Comparison of ENCODE assay signal across 2 cellular contexts in the genomic region with DNA sequence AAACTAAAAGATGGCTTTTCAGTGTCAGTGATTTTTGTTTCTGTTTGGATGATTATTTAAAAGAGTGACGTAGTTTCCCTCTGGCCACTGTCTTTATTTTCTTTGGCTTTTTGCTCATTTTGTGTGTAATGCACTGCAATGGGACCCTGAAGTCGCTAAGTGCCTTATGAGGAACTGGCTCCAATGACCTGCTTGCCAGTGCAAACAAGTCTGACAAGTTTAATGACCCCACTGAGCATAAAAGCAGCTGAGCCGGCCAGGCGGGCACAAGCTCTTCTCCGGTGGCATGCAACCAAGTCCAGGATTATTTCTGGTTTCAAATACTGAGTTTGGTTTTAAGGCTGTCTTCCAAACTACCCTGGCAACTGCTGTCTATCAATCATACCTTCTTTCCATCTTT.
TF ChIP-seq lines count a peak whose summit lies in the region.

No MANE protein-coding gene starts in this region.

TF ChIP-seq in liver, 16 proteins besides CTCF, POLR2A, EP300 and RAD21:
- TF ChIP-seq, protein P1, sequence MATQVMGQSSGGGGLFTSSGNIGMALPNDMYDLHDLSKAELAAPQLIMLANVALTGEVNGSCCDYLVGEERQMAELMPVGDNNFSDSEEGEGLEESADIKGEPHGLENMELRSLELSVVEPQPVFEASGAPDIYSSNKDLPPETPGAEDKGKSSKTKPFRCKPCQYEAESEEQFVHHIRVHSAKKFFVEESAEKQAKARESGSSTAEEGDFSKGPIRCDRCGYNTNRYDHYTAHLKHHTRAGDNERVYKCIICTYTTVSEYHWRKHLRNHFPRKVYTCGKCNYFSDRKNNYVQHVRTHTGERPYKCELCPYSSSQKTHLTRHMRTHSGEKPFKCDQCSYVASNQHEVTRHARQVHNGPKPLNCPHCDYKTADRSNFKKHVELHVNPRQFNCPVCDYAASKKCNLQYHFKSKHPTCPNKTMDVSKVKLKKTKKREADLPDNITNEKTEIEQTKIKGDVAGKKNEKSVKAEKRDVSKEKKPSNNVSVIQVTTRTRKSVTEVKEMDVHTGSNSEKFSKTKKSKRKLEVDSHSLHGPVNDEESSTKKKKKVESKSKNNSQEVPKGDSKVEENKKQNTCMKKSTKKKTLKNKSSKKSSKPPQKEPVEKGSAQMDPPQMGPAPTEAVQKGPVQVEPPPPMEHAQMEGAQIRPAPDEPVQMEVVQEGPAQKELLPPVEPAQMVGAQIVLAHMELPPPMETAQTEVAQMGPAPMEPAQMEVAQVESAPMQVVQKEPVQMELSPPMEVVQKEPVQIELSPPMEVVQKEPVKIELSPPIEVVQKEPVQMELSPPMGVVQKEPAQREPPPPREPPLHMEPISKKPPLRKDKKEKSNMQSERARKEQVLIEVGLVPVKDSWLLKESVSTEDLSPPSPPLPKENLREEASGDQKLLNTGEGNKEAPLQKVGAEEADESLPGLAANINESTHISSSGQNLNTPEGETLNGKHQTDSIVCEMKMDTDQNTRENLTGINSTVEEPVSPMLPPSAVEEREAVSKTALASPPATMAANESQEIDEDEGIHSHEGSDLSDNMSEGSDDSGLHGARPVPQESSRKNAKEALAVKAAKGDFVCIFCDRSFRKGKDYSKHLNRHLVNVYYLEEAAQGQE (IDR thresholded peaks at IDR 0.05), result peak; percentile 61
- TF ChIP-seq, protein P2, sequence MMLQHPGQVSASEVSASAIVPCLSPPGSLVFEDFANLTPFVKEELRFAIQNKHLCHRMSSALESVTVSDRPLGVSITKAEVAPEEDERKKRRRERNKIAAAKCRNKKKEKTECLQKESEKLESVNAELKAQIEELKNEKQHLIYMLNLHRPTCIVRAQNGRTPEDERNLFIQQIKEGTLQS (IDR thresholded peaks at IDR 0.05), result peak; percentile 22
- TF ChIP-seq FOXA1 (IDR thresholded peaks at IDR 0.05), result peak; percentile 39
- TF ChIP-seq RXRA (IDR thresholded peaks at IDR 0.05), result peak; percentile 93 to 94
- peak; percentile 71 to 73 for TF ChIP-seq HNF4A (conservative IDR thresholded peaks at IDR 0.05)
- TF ChIP-seq YY1 (IDR thresholded peaks at IDR 0.05), result peak; percentile 63
- TF ChIP-seq TAF1 (conservative IDR thresholded peaks at IDR 0.05), result no peak
- peak; percentile 42 for TF ChIP-seq FOXA2 (IDR thresholded peaks at IDR 0.05)
- TF ChIP-seq, protein P3, sequence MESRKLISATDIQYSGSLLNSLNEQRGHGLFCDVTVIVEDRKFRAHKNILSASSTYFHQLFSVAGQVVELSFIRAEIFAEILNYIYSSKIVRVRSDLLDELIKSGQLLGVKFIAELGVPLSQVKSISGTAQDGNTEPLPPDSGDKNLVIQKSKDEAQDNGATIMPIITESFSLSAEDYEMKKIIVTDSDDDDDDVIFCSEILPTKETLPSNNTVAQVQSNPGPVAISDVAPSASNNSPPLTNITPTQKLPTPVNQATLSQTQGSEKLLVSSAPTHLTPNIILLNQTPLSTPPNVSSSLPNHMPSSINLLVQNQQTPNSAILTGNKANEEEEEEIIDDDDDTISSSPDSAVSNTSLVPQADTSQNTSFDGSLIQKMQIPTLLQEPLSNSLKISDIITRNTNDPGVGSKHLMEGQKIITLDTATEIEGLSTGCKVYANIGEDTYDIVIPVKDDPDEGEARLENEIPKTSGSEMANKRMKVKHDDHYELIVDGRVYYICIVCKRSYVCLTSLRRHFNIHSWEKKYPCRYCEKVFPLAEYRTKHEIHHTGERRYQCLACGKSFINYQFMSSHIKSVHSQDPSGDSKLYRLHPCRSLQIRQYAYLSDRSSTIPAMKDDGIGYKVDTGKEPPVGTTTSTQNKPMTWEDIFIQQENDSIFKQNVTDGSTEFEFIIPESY (IDR thresholded peaks at IDR 0.05), result peak; percentile 28
- TF ChIP-seq GABPA (IDR thresholded peaks at IDR 0.05 in 1 of 2, conservative IDR thresholded peaks at IDR 0.05 in 1 of 2), result no peak
- TF ChIP-seq HNF4G (IDR thresholded peaks at IDR 0.05), result no peak
- TF ChIP-seq, protein P4, sequence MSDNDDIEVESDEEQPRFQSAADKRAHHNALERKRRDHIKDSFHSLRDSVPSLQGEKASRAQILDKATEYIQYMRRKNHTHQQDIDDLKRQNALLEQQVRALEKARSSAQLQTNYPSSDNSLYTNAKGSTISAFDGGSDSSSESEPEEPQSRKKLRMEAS (IDR thresholded peaks at IDR 0.05), result peak; percentile 50
- TF ChIP-seq NR2F2 (IDR thresholded peaks at IDR 0.05), result peak; percentile 43
- peak; percentile 47 for TF ChIP-seq SP1 (IDR thresholded peaks at IDR 0.05)
- no peak for TF ChIP-seq EGR1 (IDR thresholded peaks at IDR 0.05; ENCODE audit: low read depth in 2 of 2)
- TF ChIP-seq JUND (IDR thresholded peaks at IDR 0.05), result peak; percentile 52 to 79
TF ChIP-seq in liver: peak in this region for 12.

TF ChIP-seq in HepG2, 621 proteins besides CTCF, POLR2A, EP300 and RAD21:
- TF ChIP-seq, protein P5, sequence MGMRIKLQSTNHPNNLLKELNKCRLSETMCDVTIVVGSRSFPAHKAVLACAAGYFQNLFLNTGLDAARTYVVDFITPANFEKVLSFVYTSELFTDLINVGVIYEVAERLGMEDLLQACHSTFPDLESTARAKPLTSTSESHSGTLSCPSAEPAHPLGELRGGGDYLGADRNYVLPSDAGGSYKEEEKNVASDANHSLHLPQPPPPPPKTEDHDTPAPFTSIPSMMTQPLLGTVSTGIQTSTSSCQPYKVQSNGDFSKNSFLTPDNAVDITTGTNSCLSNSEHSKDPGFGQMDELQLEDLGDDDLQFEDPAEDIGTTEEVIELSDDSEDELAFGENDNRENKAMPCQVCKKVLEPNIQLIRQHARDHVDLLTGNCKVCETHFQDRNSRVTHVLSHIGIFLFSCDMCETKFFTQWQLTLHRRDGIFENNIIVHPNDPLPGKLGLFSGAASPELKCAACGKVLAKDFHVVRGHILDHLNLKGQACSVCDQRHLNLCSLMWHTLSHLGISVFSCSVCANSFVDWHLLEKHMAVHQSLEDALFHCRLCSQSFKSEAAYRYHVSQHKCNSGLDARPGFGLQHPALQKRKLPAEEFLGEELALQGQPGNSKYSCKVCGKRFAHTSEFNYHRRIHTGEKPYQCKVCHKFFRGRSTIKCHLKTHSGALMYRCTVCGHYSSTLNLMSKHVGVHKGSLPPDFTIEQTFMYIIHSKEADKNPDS (CRISPR knock-in tag; IDR thresholded peaks at IDR 0.05), result no peak
- no peak for TF ChIP-seq RNF2 (conservative IDR thresholded peaks at IDR 0.05; ENCODE audit: low read depth)
- no peak for TF ChIP-seq ZNF567 (CRISPR knock-in tag; IDR thresholded peaks at IDR 0.05; ENCODE audit: borderline replicate concordance)
- TF ChIP-seq, protein P6, sequence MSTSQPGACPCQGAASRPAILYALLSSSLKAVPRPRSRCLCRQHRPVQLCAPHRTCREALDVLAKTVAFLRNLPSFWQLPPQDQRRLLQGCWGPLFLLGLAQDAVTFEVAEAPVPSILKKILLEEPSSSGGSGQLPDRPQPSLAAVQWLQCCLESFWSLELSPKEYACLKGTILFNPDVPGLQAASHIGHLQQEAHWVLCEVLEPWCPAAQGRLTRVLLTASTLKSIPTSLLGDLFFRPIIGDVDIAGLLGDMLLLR (CRISPR knock-in tag; IDR thresholded peaks at IDR 0.05), result no peak
- TF ChIP-seq NFYB (CRISPR knock-in tag; IDR thresholded peaks at IDR 0.05), result no peak
- TF ChIP-seq TCF7 (IDR thresholded peaks at IDR 0.05; ENCODE audit: low read depth), result no peak
- TF ChIP-seq, protein P7, sequence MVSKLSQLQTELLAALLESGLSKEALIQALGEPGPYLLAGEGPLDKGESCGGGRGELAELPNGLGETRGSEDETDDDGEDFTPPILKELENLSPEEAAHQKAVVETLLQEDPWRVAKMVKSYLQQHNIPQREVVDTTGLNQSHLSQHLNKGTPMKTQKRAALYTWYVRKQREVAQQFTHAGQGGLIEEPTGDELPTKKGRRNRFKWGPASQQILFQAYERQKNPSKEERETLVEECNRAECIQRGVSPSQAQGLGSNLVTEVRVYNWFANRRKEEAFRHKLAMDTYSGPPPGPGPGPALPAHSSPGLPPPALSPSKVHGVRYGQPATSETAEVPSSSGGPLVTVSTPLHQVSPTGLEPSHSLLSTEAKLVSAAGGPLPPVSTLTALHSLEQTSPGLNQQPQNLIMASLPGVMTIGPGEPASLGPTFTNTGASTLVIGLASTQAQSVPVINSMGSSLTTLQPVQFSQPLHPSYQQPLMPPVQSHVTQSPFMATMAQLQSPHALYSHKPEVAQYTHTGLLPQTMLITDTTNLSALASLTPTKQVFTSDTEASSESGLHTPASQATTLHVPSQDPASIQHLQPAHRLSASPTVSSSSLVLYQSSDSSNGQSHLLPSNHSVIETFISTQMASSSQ (IDR thresholded peaks at IDR 0.05; ENCODE audit: low read depth), result no peak
- TF ChIP-seq, protein P7 (CRISPR knock-in tag; IDR thresholded peaks at IDR 0.05; ENCODE audit: borderline replicate concordance), result no peak
- TF ChIP-seq, protein P8, sequence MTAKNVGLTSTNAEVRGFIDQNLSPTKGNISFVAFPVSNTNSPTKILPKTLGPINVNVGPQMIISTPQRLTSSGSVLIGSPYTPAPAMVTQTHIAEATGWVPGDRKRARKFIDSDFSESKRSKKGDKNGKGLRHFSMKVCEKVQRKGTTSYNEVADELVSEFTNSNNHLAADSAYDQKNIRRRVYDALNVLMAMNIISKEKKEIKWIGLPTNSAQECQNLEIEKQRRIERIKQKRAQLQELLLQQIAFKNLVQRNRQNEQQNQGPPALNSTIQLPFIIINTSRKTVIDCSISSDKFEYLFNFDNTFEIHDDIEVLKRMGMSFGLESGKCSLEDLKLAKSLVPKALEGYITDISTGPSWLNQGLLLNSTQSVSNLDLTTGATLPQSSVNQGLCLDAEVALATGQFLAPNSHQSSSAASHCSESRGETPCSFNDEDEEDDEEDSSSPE (CRISPR knock-in tag; IDR thresholded peaks at IDR 0.05), result no peak
- TF ChIP-seq ZNF766 (CRISPR knock-in tag; IDR thresholded peaks at IDR 0.05; ENCODE audit: borderline replicate concordance), result no peak
- TF ChIP-seq ZNF614 (CRISPR knock-in tag; IDR thresholded peaks at IDR 0.05; ENCODE audit: borderline replicate concordance), result no peak
- TF ChIP-seq ZNF468 (CRISPR knock-in tag; IDR thresholded peaks at IDR 0.05), result no peak
- TF ChIP-seq REPIN1 (CRISPR knock-in tag; IDR thresholded peaks at IDR 0.05; ENCODE audit: borderline replicate concordance, low read depth), result no peak
- TF ChIP-seq JARID2 (CRISPR knock-in tag; IDR thresholded peaks at IDR 0.05; ENCODE audit: insufficient replicate concordance), result no peak
- TF ChIP-seq DR1 (CRISPR knock-in tag; IDR thresholded peaks at IDR 0.05), result no peak
- no peak for TF ChIP-seq ZBTB1 (CRISPR knock-in tag; IDR thresholded peaks at IDR 0.05; ENCODE audit: borderline replicate concordance)
- TF ChIP-seq IKZF4 (CRISPR knock-in tag; IDR thresholded peaks at IDR 0.05; ENCODE audit: borderline replicate concordance, low read depth, not compliant biosample characterization), result no peak
